Comparison of ENCODE assay signal across 16 cellular contexts in the genomic region with DNA sequence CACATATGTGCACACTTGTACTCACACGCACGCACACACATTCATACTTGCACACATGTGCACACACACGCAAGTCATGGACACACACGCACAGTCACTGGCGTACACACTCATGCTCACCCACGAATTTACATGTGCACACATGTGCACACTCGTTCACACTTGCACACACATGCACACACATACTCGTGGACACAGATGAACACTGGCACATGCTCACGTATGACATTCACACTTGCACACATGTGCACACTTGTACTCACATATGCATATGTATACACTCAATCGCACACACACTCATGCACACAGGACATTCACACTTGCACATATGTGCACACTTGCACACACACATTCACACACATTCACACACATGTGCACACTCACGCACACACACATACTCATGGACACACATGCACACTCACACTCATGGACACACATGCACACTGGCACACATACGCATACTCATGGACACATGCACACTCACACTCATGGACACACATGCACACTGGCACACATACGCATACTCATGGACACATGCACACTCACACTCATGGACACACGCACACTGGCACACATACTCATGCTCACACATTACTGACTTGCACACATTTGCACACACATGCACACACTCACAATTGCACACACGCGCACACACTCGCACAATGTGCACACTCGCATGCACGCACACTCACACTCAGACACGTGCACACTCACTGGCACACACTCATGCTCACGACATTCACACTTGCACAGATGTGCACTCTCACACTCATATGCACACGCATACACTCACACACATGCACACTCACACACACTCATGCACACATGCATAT. TPM values are rescaled to one million over a fixed set of nuclear protein-coding genes. Genes with fewer than 3 reads are reported as not detected.
DNase-seq lines count a peak whose midpoint lies in the region; ATAC-seq, FAIRE-seq and TF ChIP-seq lines count a peak whose summit lies in the region.
"Had no signal": no experiment of that assay in that cellular context is flagged by ENCODE, and none has a peak within 500 bp of the region (broad histone marks: within the 10 kb centered on the region; RNA-seq: fewer than 3 reads in every experiment).

No MANE protein-coding gene starts in this region.

- H3K9ac ChIP-seq in K562 (ENCODE audit: insufficient read depth in 1 of 2, low read depth in 2 of 2, low read length in 2 of 2) (no peak overlapping the region), trophoblast cell (ENCODE audit: low read length) (no peak overlapping the region)
- H3K9ac ChIP-seq: GM23248 had no signal

- peaks cover 0 to 31% of the 10 kb centered on the region in 2 experiments; a peak in 3 of 5 replicates for H3K4me1 ChIP-seq in K562 (replicated peaks in 1 of 2; ENCODE audit: control insufficient read depth in 2 of 2, insufficient read depth in 2 of 2, low read length in 2 of 2)
- H3K4me1 ChIP-seq in trophoblast cell (ENCODE audit: control insufficient read depth in 1 of 2, insufficient read depth in 2 of 2, low read length in 2 of 2): no peaks in the 10 kb centered on the region

- H3K4ac ChIP-seq in trophoblast cell (ENCODE audit: low read depth, low read length): no peak overlapping the region

- ATAC-seq in K562 (no peak), HG02642 (IDR thresholded peaks at IDR 0.05; ENCODE audit: poor library complexity, unreplicated experiment) (no peak)
- no peak for ATAC-seq in activated T-helper 17 cell treated with anti-CD3 and anti-CD28 coated beads, Interleukin-2, amount 50 U/mL, for 72 hours (replicated peaks)
- ATAC-seq: CD8-positive, alpha-beta T cell had no signal

- no peak overlapping the region for H3K18ac ChIP-seq in trophoblast cell (ENCODE audit: low read length)

- H3K4me2 ChIP-seq in K562 (ENCODE audit: insufficient read depth, low read length) (no peak overlapping the region), trophoblast cell (ENCODE audit: low read length) (no peak overlapping the region)

- no peak for TF ChIP-seq RAD21 in K562 (CRISPR knock-in tag; conservative IDR thresholded peaks at IDR 0.05 in 1 of 2, IDR thresholded peaks at IDR 0.05 in 1 of 2)

- H3K9me3 Mint-ChIP-seq in activated T-helper 17 cell treated with anti-CD3 and anti-CD28 coated beads, Interleukin-2, amount 50 U/mL, for 72 hours: no peaks in the 10 kb centered on the region
- H3K9me3 Mint-ChIP-seq: CD14-positive monocyte; CD8-positive, alpha-beta T cell; H9 had no signal

- H3K36me3 ChIP-seq in K562 (ENCODE audit: control insufficient read depth, insufficient read depth, low read length) (no peaks in the 10 kb centered on the region), trophoblast cell (ENCODE audit: control insufficient read depth in 1 of 2, insufficient read depth in 2 of 2, low read length in 2 of 2) (no peaks in the 10 kb centered on the region)

- H3K27ac Mint-ChIP-seq in activated T-helper 17 cell treated with anti-CD3 and anti-CD28 coated beads, Interleukin-2, amount 50 U/mL, for 72 hours: no peak overlapping the region
- H3K27ac Mint-ChIP-seq: CD14-positive monocyte; CD8-positive, alpha-beta T cell; H9 had no signal

- H3K14ac ChIP-seq in trophoblast cell (ENCODE audit: low read length): no peak overlapping the region

- no peak overlapping the region for H3K4me3 Mint-ChIP-seq in activated T-helper 17 cell treated with anti-CD3 and anti-CD28 coated beads, Interleukin-2, amount 50 U/mL, for 72 hours
- H3K4me3 Mint-ChIP-seq: CD14-positive monocyte; CD8-positive, alpha-beta T cell; H9 had no signal

- no peak overlapping the region for H2AK5ac ChIP-seq in trophoblast cell (ENCODE audit: low read length)

- H4K91ac ChIP-seq in trophoblast cell (ENCODE audit: low read depth, low read length): no peak overlapping the region

- no peak overlapping the region for H2AFZ ChIP-seq in K562 (ENCODE audit: low read depth, low read length)
- H2AFZ ChIP-seq in trophoblast cell (ENCODE audit: insufficient read depth, low read length, poor library complexity): no peak overlapping the region
- H2AFZ ChIP-seq: GM23248 had no signal

- H3K27me3 ChIP-seq in K562 (ENCODE audit: control insufficient read depth in 2 of 2, insufficient read depth in 2 of 2, low read length in 2 of 2) (no peaks in the 10 kb centered on the region; a peak in 2 of 5 replicates), trophoblast cell (ENCODE audit: insufficient read depth, low read length) (no peaks in the 10 kb centered on the region)

- in situ Hi-C loops in K562 (cut with MboI): no loop called here

- WGBS in K562 (ENCODE audit: insufficient coverage, low coverage, missing lambda C conversion rate): 50% methylated on average over 22 of the region's 22 CpGs
- WGBS in trophoblast cell (ENCODE audit: extremely low coverage, insufficient coverage, insufficient read length): no CpG with 5 or more reads among the region's 22 CpGs

- H4K8ac ChIP-seq in trophoblast cell (ENCODE audit: low read depth, low read length): no peak overlapping the region

- H3K4me3 ChIP-seq in K562 (no peak overlapping the region), trophoblast cell (ENCODE audit: low read depth, low read length) (peak overlapping the region; percentile 27)
- H3K4me3 ChIP-seq: GM23248 had no signal

- H2BK12ac ChIP-seq in trophoblast cell (ENCODE audit: low read length): no peak overlapping the region

- H3K79me2 ChIP-seq in K562 (ENCODE audit: control insufficient read depth, insufficient read depth, low read length) (no peaks in the 10 kb centered on the region), trophoblast cell (ENCODE audit: control insufficient read depth, insufficient read depth, low read length, poor library complexity) (no peaks in the 10 kb centered on the region)

- FAIRE-seq in HTR-8/SVneo (lab: Jason Lieb, UNC): peak; percentile 99
- no peak for FAIRE-seq in K562 (lab: Jason Lieb, UNC)
- FAIRE-seq: D721Med, G401.6 had no signal

- no peaks in the 10 kb centered on the region for H3K4me1 Mint-ChIP-seq in activated T-helper 17 cell treated with anti-CD3 and anti-CD28 coated beads, Interleukin-2, amount 50 U/mL, for 72 hours
- H3K4me1 Mint-ChIP-seq: CD14-positive monocyte, H9 had no signal

- no peak for TF ChIP-seq POLR2A in K562 (conservative IDR thresholded peaks at IDR 0.05)

- no peak overlapping the region for H4K12ac ChIP-seq in trophoblast cell (ENCODE audit: low read depth, low read length)

- H3K27ac ChIP-seq in K562 (ENCODE audit: extremely low read depth, low read depth, low read length) (no peak overlapping the region), trophoblast cell (ENCODE audit: low read depth, low read length) (no peak overlapping the region)
- H3K27ac ChIP-seq: GM23248 had no signal

- no peak overlapping the region for H3K23ac ChIP-seq in trophoblast cell (ENCODE audit: low read length)

- H2BK120ac ChIP-seq in trophoblast cell (ENCODE audit: insufficient read depth, low read length, poor library complexity): no peak overlapping the region

- no peak for TF ChIP-seq CTCF in K562 (IDR thresholded peaks at IDR 0.05 in 2 of 3, conservative IDR thresholded peaks at IDR 0.05 in 1 of 3; ENCODE audit: insufficient read depth in 2 of 3, low read depth in 1 of 3, low read length in 3 of 3)

- H3K9me1 ChIP-seq in K562 (ENCODE audit: control insufficient read depth, insufficient read depth, low read length): no peaks in the 10 kb centered on the region

- H4K20me1 ChIP-seq in K562 (replicated peaks; ENCODE audit: control insufficient read depth, insufficient read depth, low read length): no peaks in the 10 kb centered on the region

- no peak overlapping the region for H2BK5ac ChIP-seq in trophoblast cell (ENCODE audit: low read depth, low read length, poor library complexity)

- DNase-seq in HTR-8/SVneo (ENCODE audit: insufficient read length, low spot score) (no peak), K562 (ENCODE audit: extremely low read depth in 1 of 4, low spot score in 3 of 4) (no peak), trophoblast cell (no peak)
- no peak for DNase-seq in activated CD4-positive, CD25-positive, alpha-beta regulatory T cell (lab: John Stamatoyannopoulos, UW)
- DNase-seq: CD8-positive, alpha-beta T cell; EL; H9; KG1 had no signal

- BruUV-seq in K562 (replicated peaks; lab: Mats Ljungman, UMichigan): no TSS peak

- POLR2A ChIA-PET in K562 (lab: Yijun Ruan, JAX): interaction anchor here (1.0 kb wide), 1 partner anchor 38 kb away, joined by 3 read pairs; no protein-coding TSS in a partner anchor

- CTCF ChIA-PET in K562 (lab: Yijun Ruan, JAX; ENCODE audit: low intra/inter-chr PET ratio): no interaction called here

- no peaks in the 10 kb centered on the region for H3K79me1 ChIP-seq in trophoblast cell (ENCODE audit: low read length)

- no peaks in the 10 kb centered on the region for H3K36me3 Mint-ChIP-seq in activated T-helper 17 cell treated with anti-CD3 and anti-CD28 coated beads, Interleukin-2, amount 50 U/mL, for 72 hours (ENCODE audit: low read depth)
- H3K36me3 Mint-ChIP-seq: CD14-positive monocyte; CD8-positive, alpha-beta T cell had no signal

- H3K27me3 Mint-ChIP-seq in activated T-helper 17 cell treated with anti-CD3 and anti-CD28 coated beads, Interleukin-2, amount 50 U/mL, for 72 hours: peaks cover 3% of the 10 kb centered on the region

- intact Hi-C loops in K562 (cut with micrococcal nuclease): no loop called here

- peaks cover 12% of the 10 kb centered on the region for H3K9me3 ChIP-seq in K562 (replicated peaks; ENCODE audit: control insufficient read depth, insufficient read depth, low read depth, low read length)
- H3K9me3 ChIP-seq in trophoblast cell (ENCODE audit: insufficient read depth, low read depth, low read length): peaks cover 11% of the 10 kb centered on the region

- no peak for TF ChIP-seq EP300 in K562 (IDR thresholded peaks at IDR 0.05; ENCODE audit: low read length)

RNA-seq across cellular contexts. Expression of gene SBK2, which starts 9.5 kb away (rescaled TPM):
- not detected in 2 replicates for total RNA-seq in K562 (2011; cell fraction: chromatin; rRNA removed; ENCODE audit: low replicate concordance)
- not detected in 2 replicates for total RNA-seq in K562 (2011; cell fraction: nucleolus; rRNA removed)
- total RNA-seq in K562 (2011; cell fraction: nucleoplasm; rRNA removed): not detected in 2 replicates
- total RNA-seq in K562 (2014; rRNA removed) (not detected in 2 replicates), K562 (2014; rRNA removed; fragmentation: Illumina TruSeq; extraction: Trizol) (not detected in 2 replicates), K562 (2015; rRNA removed; fragmentation: Illumina TruSeq; extraction: Trizol) (not detected in 2 replicates), K562 (2021) (not detected in 2 replicates)
- polyA plus RNA-seq in K562 (2011; rRNA removed) (not detected in 2 replicates), K562 (2014; fragmentation: Illumina TruSeq; extraction: Trizol) (not detected in 2 replicates), K562 (2014; fragmentation: Nextera tagmentation; extraction: Ambion mirVana) (not detected), K562 (2014; rRNA removed) (not detected in 2 replicates)
- polyA plus RNA-seq in K562 (2011; cell fraction: cytosol; rRNA removed): 0.09 TPM in 1 of 2 replicates, not detected in the other
- polyA plus RNA-seq in K562 (2011; cell fraction: nucleus; rRNA removed): 0.17 TPM in 1 of 2 replicates, not detected in the other
- polyA plus RNA-seq in K562 (2012): not detected in 2 replicates
- not detected in 2 replicates for polyA minus RNA-seq in K562 (2011; rRNA and poly(A)+ RNA removed)
- not detected in 2 replicates for polyA minus RNA-seq in K562 (2011; cell fraction: cytosol; rRNA and poly(A)+ RNA removed)
- not detected in 2 replicates for polyA minus RNA-seq in K562 (2011; cell fraction: nucleus; rRNA and poly(A)+ RNA removed)
- 0.30 and 0.31 TPM in 2 replicates for polyA plus RNA-seq in trophoblast cell (2013)
- total RNA-seq in activated T-helper 17 cell treated with anti-CD3 and anti-CD28 coated beads, Interleukin-2, amount 50 U/mL, for 72 hours: not detected
- total RNA-seq: A673; CD8-positive, alpha-beta T cell; GM23248 had no signal
- polyA plus RNA-seq: BJ, CD14-positive monocyte, GM23248 had no signal

RNA-seq across cellular contexts. Expression of gene SBK3, which starts 17.9 kb away (rescaled TPM):
- total RNA-seq in K562 (2011; cell fraction: chromatin; rRNA removed; ENCODE audit: low replicate concordance): 1.1 TPM in 1 of 2 replicates, not detected in the other
- 0.50 TPM in 1 of 2 replicates, not detected in the other for total RNA-seq in K562 (2011; cell fraction: nucleolus; rRNA removed)
- total RNA-seq in K562 (2011; cell fraction: nucleoplasm; rRNA removed): 0.44 TPM in 1 of 2 replicates, not detected in the other
- total RNA-seq in K562 (2014; rRNA removed) (not detected in 2 replicates), K562 (2014; rRNA removed; fragmentation: Illumina TruSeq; extraction: Trizol) (not detected in 2 replicates), K562 (2015; rRNA removed; fragmentation: Illumina TruSeq; extraction: Trizol) (not detected in 2 replicates), K562 (2021) (0.13 TPM in 1 of 2 replicates, not detected in the other)
- polyA plus RNA-seq in K562 (2011; rRNA removed) (0.20 and 0.43 TPM in 2 replicates), K562 (2014; fragmentation: Illumina TruSeq; extraction: Trizol) (0.12 TPM in 1 of 2 replicates, not detected in the other), K562 (2014; fragmentation: Nextera tagmentation; extraction: Ambion mirVana) (not detected), K562 (2014; rRNA removed) (0.11 TPM in 1 of 2 replicates, not detected in the other)
- 0.19 and 3.0 TPM in 2 replicates for polyA plus RNA-seq in K562 (2011; cell fraction: cytosol; rRNA removed)
- 2.0 TPM in 1 of 2 replicates, not detected in the other for polyA plus RNA-seq in K562 (2011; cell fraction: nucleus; rRNA removed)
- polyA plus RNA-seq in K562 (2012): 0.23 and 0.43 TPM in 2 replicates
- 0.14 TPM in 1 of 2 replicates, not detected in the other for polyA minus RNA-seq in K562 (2011; rRNA and poly(A)+ RNA removed)
- 1.7 TPM in 1 of 2 replicates, not detected in the other for polyA minus RNA-seq in K562 (2011; cell fraction: cytosol; rRNA and poly(A)+ RNA removed)
- 1.2 TPM in 1 of 2 replicates, not detected in the other for polyA minus RNA-seq in K562 (2011; cell fraction: nucleus; rRNA and poly(A)+ RNA removed)
- polyA plus RNA-seq in trophoblast cell (2013): 0.06 and 0.11 TPM in 2 replicates
- total RNA-seq in activated T-helper 17 cell treated with anti-CD3 and anti-CD28 coated beads, Interleukin-2, amount 50 U/mL, for 72 hours: not detected
- total RNA-seq: A673; CD8-positive, alpha-beta T cell; GM23248 had no signal
- polyA plus RNA-seq: CD14-positive monocyte, GM23248 had no signal

RNA-seq across cellular contexts. Expression of gene SSC5D, which starts 39.2 kb away (rescaled TPM):
- total RNA-seq in K562 (2011; cell fraction: chromatin; rRNA removed; ENCODE audit: low replicate concordance): 2.5 and 3.9 TPM in 2 replicates
- total RNA-seq in K562 (2011; cell fraction: nucleolus; rRNA removed): 2.4 and 3.2 TPM in 2 replicates
- total RNA-seq in K562 (2011; cell fraction: nucleoplasm; rRNA removed): 1.5 and 4.6 TPM in 2 replicates
- total RNA-seq in K562 (2014; rRNA removed) (0.14 and 0.20 TPM in 2 replicates), K562 (2014; rRNA removed; fragmentation: Illumina TruSeq; extraction: Trizol) (0.03 and 0.04 TPM in 2 replicates), K562 (2015; rRNA removed; fragmentation: Illumina TruSeq; extraction: Trizol) (0.15 and 0.18 TPM in 2 replicates), K562 (2021) (0.67 and 0.71 TPM in 2 replicates)
- polyA plus RNA-seq in K562 (2011; rRNA removed) (0.07 and 0.12 TPM in 2 replicates), K562 (2014; fragmentation: Illumina TruSeq; extraction: Trizol) (0.19 TPM in 2 replicates), K562 (2014; fragmentation: Nextera tagmentation; extraction: Ambion mirVana) (not detected), K562 (2014; rRNA removed) (0.08 and 0.09 TPM in 2 replicates)
- 0.01 and 0.09 TPM in 2 replicates for polyA plus RNA-seq in K562 (2011; cell fraction: cytosol; rRNA removed)
- polyA plus RNA-seq in K562 (2011; cell fraction: nucleus; rRNA removed): 0.63 and 1.4 TPM in 2 replicates
- 0.61 and 1.6 TPM in 2 replicates for polyA plus RNA-seq in K562 (2012)
- polyA minus RNA-seq in K562 (2011; rRNA and poly(A)+ RNA removed): 0.09 and 0.14 TPM in 2 replicates
- 3.6 TPM in 1 of 2 replicates, not detected in the other for polyA minus RNA-seq in K562 (2011; cell fraction: cytosol; rRNA and poly(A)+ RNA removed)
- 0.94 and 1.00 TPM in 2 replicates for polyA minus RNA-seq in K562 (2011; cell fraction: nucleus; rRNA and poly(A)+ RNA removed)
- 24.2 and 24.4 TPM in 2 replicates for polyA plus RNA-seq in trophoblast cell (2013)
- total RNA-seq in activated T-helper 17 cell treated with anti-CD3 and anti-CD28 coated beads, Interleukin-2, amount 50 U/mL, for 72 hours: under 1 TPM; 0.41 to 0.69 TPM
- polyA plus RNA-seq: CD14-positive monocyte had no signal

RNA-seq across cellular contexts. Expression of gene NAT14, which starts 42.4 kb away (rescaled TPM):
- total RNA-seq in K562 (2011; cell fraction: chromatin; rRNA removed; ENCODE audit: low replicate concordance): 27.4 and 88.5 TPM in 2 replicates
- total RNA-seq in K562 (2011; cell fraction: nucleolus; rRNA removed): 74.0 and 77.5 TPM in 2 replicates
- 51.5 and 61.8 TPM in 2 replicates for total RNA-seq in K562 (2011; cell fraction: nucleoplasm; rRNA removed)
- total RNA-seq in K562 (2014; rRNA removed) (43.8 and 46.5 TPM in 2 replicates), K562 (2014; rRNA removed; fragmentation: Illumina TruSeq; extraction: Trizol) (14.4 and 21.6 TPM in 2 replicates), K562 (2015; rRNA removed; fragmentation: Illumina TruSeq; extraction: Trizol) (25.3 and 25.7 TPM in 2 replicates), K562 (2021) (70.6 and 77.0 TPM in 2 replicates)
- polyA plus RNA-seq in K562 (2011; rRNA removed) (30.3 and 44.3 TPM in 2 replicates), K562 (2014; fragmentation: Illumina TruSeq; extraction: Trizol) (26.7 and 33.2 TPM in 2 replicates), K562 (2014; fragmentation: Nextera tagmentation; extraction: Ambion mirVana) (1 to 10 TPM; 2.4 to 4.6 TPM), K562 (2014; rRNA removed) (61.7 and 62.8 TPM in 2 replicates)
- 45.6 and 55.9 TPM in 2 replicates for polyA plus RNA-seq in K562 (2011; cell fraction: cytosol; rRNA removed)
- polyA plus RNA-seq in K562 (2011; cell fraction: nucleus; rRNA removed): 148 and 191 TPM in 2 replicates
- polyA plus RNA-seq in K562 (2012): 56.6 and 78.2 TPM in 2 replicates
- polyA minus RNA-seq in K562 (2011; rRNA and poly(A)+ RNA removed): 4.2 and 4.8 TPM in 2 replicates
- polyA minus RNA-seq in K562 (2011; cell fraction: cytosol; rRNA and poly(A)+ RNA removed): 11.3 and 12.9 TPM in 2 replicates
- polyA minus RNA-seq in K562 (2011; cell fraction: nucleus; rRNA and poly(A)+ RNA removed): 12.3 and 16.9 TPM in 2 replicates
- polyA plus RNA-seq in trophoblast cell (2013): 108 and 109 TPM in 2 replicates
- 10 to 100 TPM in 1 of 2 donors, 1 to 10 TPM in 1; 7.1 to 12.3 TPM for total RNA-seq in activated T-helper 17 cell treated with anti-CD3 and anti-CD28 coated beads, Interleukin-2, amount 50 U/mL, for 72 hours

RNA-seq across cellular contexts. Expression of gene ZNF628, which starts 51.0 kb away (rescaled TPM):
- total RNA-seq in K562 (2011; cell fraction: chromatin; rRNA removed; ENCODE audit: low replicate concordance): 2.3 and 4.5 TPM in 2 replicates
- 5.5 and 6.2 TPM in 2 replicates for total RNA-seq in K562 (2011; cell fraction: nucleolus; rRNA removed)
- total RNA-seq in K562 (2011; cell fraction: nucleoplasm; rRNA removed): 2.3 and 2.4 TPM in 2 replicates
- 3.7 and 5.7 TPM in 2 replicates for total RNA-seq in K562 (2014; rRNA removed)
- not detected in 2 replicates for total RNA-seq in K562 (2014; rRNA removed; fragmentation: Illumina TruSeq; extraction: Trizol)
- total RNA-seq in K562 (2015; rRNA removed; fragmentation: Illumina TruSeq; extraction: Trizol): 0.76 and 1.5 TPM in 2 replicates
- total RNA-seq in K562 (2021): 12.9 and 13.6 TPM in 2 replicates
- 0.18 and 0.37 TPM in 2 replicates for polyA plus RNA-seq in K562 (2011; rRNA removed)
- 0.28 and 1.3 TPM in 2 replicates for polyA plus RNA-seq in K562 (2011; cell fraction: cytosol; rRNA removed)
- 1.6 and 3.0 TPM in 2 replicates for polyA plus RNA-seq in K562 (2011; cell fraction: nucleus; rRNA removed)
- 6.5 and 9.2 TPM in 2 replicates for polyA plus RNA-seq in K562 (2012)
- polyA plus RNA-seq in K562 (2014; fragmentation: Illumina TruSeq; extraction: Trizol): 0.13 and 1.1 TPM in 2 replicates
- polyA plus RNA-seq in K562 (2014; fragmentation: Nextera tagmentation; extraction: Ambion mirVana): not detected
- polyA plus RNA-seq in K562 (2014; rRNA removed): 3.7 and 6.4 TPM in 2 replicates
- 0.18 and 0.21 TPM in 2 replicates for polyA minus RNA-seq in K562 (2011; rRNA and poly(A)+ RNA removed)
- polyA minus RNA-seq in K562 (2011; cell fraction: cytosol; rRNA and poly(A)+ RNA removed): 3.8 and 5.5 TPM in 2 replicates
- 1.9 and 2.0 TPM in 2 replicates for polyA minus RNA-seq in K562 (2011; cell fraction: nucleus; rRNA and poly(A)+ RNA removed)
- 12.6 and 14.5 TPM in 2 replicates for polyA plus RNA-seq in trophoblast cell (2013)
- 10 to 100 TPM; 11.1 to 11.3 TPM for total RNA-seq in activated T-helper 17 cell treated with anti-CD3 and anti-CD28 coated beads, Interleukin-2, amount 50 U/mL, for 72 hours
